19 cellular contexts compared by ENCODE assay signal in the genomic region with DNA sequence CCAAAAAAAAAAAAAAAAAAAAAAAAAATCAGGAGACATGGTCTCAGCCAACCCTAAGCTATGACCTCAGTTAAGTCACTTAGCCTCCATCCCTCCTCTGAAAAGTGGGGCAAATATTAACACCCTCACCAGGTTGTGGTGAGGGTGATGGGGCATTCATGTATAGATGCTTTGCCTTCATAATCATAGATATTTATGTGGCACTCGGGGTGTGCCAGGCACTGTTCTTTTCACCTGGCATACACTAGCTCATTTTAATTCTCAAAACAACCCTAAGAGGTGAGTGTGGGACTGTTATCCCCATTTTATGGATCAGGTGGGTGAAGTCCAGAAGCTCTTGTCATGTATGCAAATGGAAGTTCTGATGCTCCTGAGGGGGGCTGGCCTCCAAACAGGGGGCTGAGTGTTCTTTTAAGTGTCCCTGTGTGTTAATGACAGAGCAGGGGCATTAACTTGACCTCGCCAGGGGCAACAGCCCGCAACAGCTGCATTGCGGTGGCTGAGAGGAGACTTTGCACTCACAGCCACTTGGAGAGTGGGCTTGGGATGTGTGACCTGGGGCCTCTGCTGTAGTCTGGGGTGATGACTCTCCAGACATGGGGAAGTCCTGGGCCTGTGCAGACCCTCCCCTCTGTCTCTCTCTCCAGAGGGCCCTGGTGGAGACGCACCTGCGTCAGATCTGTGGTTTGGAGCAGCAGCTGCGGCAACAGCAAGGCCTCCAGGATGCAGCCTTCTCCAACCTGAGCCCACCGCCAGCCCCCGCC. TPM values are rescaled to one million over a fixed set of nuclear protein-coding genes. Genes with fewer than 3 reads are reported as not detected.
DNase-seq lines count a peak whose midpoint lies in the region; ATAC-seq, FAIRE-seq and TF ChIP-seq lines count a peak whose summit lies in the region.
"Had no signal": no experiment of that assay in that cellular context is flagged by ENCODE, and none has a peak within 500 bp of the region (broad histone marks: within the 10 kb centered on the region; RNA-seq: fewer than 3 reads in every experiment).

No MANE protein-coding gene starts in this region.

- no peaks in the 10 kb centered on the region for H3K27me3 Mint-ChIP-seq in IgD-negative memory B cell
- H3K27me3 Mint-ChIP-seq: stimulated activated naive B cell treated with anti-CD40 and anti-IgM and Interleukin-4, amounts not matched to agents 10 μg/mL and 1 μg/mL and 100 μg/mL, for 72 hours had no signal

- H3K14ac ChIP-seq in mesenchymal stem cell (ENCODE audit: low read length in 2 of 2) = no peak overlapping the region

- H3K4me3 Mint-ChIP-seq in IgD-negative memory B cell = peak overlapping the region in 1 of 4 donors; percentile 76
- H3K4me3 Mint-ChIP-seq: activated T-helper 1 cell treated with anti-CD3 and anti-CD28 coated beads, Interleukin-12 subunit alpha, Interleukin-12 subunit beta, Interleukin-2, Interleukin-4 antibody, amounts not matched to agents 30 ng/mL and 10 ng/mL and 1 ng/mL, durations not matched to agents 14 hours and 24 hours and 36 hours; stimulated activated naive B cell treated with anti-CD40 and anti-IgM and Interleukin-4, amounts not matched to agents 10 μg/mL and 1 μg/mL and 100 μg/mL, for 72 hours had no signal

- no peaks in the 10 kb centered on the region for H3K9me3 Mint-ChIP-seq in IgD-negative memory B cell
- H3K9me3 Mint-ChIP-seq: activated T-helper 1 cell treated with anti-CD3 and anti-CD28 coated beads, Interleukin-12 subunit alpha, Interleukin-12 subunit beta, Interleukin-2, Interleukin-4 antibody, amounts not matched to agents 30 ng/mL and 10 ng/mL and 1 ng/mL, durations not matched to agents 14 hours and 24 hours and 36 hours; CD8-positive, alpha-beta memory T cell; stimulated activated naive B cell treated with anti-CD40 and anti-IgM and Interleukin-4, amounts not matched to agents 10 μg/mL and 1 μg/mL and 100 μg/mL, for 72 hours had no signal

- CTCF ChIA-PET in HepG2 (lab: Yijun Ruan, JAX; ENCODE audit: low intra/inter-chr PET ratio, low total read pairs) = interaction anchor here (1.3 to 1.5 kb wide), 2 partner anchors 44 to 47 kb away, joined by 3 to 5 read pairs; no protein-coding TSS in a partner anchor

- H2AK5ac ChIP-seq in mesenchymal stem cell (ENCODE audit: low read length, severe bottlenecking) = no peak overlapping the region

- H2AFZ ChIP-seq in HepG2 (ENCODE audit: low read length) = no peak overlapping the region
- H2AFZ ChIP-seq in mesenchymal stem cell (ENCODE audit: low read depth, low read length) = no peak overlapping the region

- H3K36me3 Mint-ChIP-seq in IgD-negative memory B cell = no peaks in the 10 kb centered on the region
- H3K36me3 Mint-ChIP-seq: stimulated activated naive B cell treated with anti-CD40 and anti-IgM and Interleukin-4, amounts not matched to agents 10 μg/mL and 1 μg/mL and 100 μg/mL, for 72 hours had no signal

- ATAC-seq in HepG2 (no peak), right lobe of liver (no peak), GM21528 (IDR thresholded peaks at IDR 0.05; ENCODE audit: low FRiP score, unreplicated experiment) (no peak), omental fat pad (ENCODE audit: low FRiP score) (no peak)

- H3K79me1 ChIP-seq in mesenchymal stem cell (replicated peaks; ENCODE audit: low read length, poor library complexity, severe bottlenecking) = peaks cover 8% of the 10 kb centered on the region

- H3K9ac ChIP-seq in HepG2 (ENCODE audit: insufficient read depth, low read depth, low read length) (no peak overlapping the region), mesenchymal stem cell (ENCODE audit: low read length) (no peak overlapping the region)
- H3K9ac ChIP-seq: KMS-11 had no signal

- H4K20me1 ChIP-seq in HepG2 (ENCODE audit: insufficient read depth, low read length) = no peaks in the 10 kb centered on the region

- H3K79me2 ChIP-seq in HepG2 (ENCODE audit: insufficient read depth, low read length) = no peaks in the 10 kb centered on the region

- in situ Hi-C loops in HepG2 (cut with HindIII; ENCODE audit: extremely low pct_ligation_motif_present, low pct_unique_long_range_greater_than_20kb) = no loop called here

- intact Hi-C loops in HepG2 (cut with micrococcal nuclease; ENCODE audit: unreplicated experiment) = loop anchor here (2.0 kb wide), 1 partner anchor 45 kb away; no protein-coding TSS in a partner anchor
- intact Hi-C loops in right lobe of liver (cut with DNase I) = no loop called here
- intact Hi-C loops in breast epithelium (cut with DNase I; ENCODE audit: low total_unique reads) = no loop called here

- H3K4me1 ChIP-seq in HepG2 (ENCODE audit: insufficient read depth, low read length) = peaks cover 22% of the 10 kb centered on the region
- peaks cover 0 to 6% (median 0%) of the 10 kb centered on the region in 4 donors for H3K4me1 ChIP-seq in right lobe of liver
- H3K4me1 ChIP-seq in mesenchymal stem cell (ENCODE audit: control insufficient read depth, insufficient read depth, low read depth, low read length) = peaks cover 24% of the 10 kb centered on the region
- peaks cover 0 to 3% of the 10 kb centered on the region in 2 donors for H3K4me1 ChIP-seq in breast epithelium

- no peak overlapping the region for H2BK5ac ChIP-seq in mesenchymal stem cell (ENCODE audit: low read depth, low read length, poor library complexity, severe bottlenecking)

- H3K23ac ChIP-seq in mesenchymal stem cell (ENCODE audit: low read length in 2 of 2) = no peak overlapping the region

- H3K27ac Mint-ChIP-seq in IgD-negative memory B cell = peak overlapping the region in 2 of 3 donors; percentile 18 to 75
- H3K27ac Mint-ChIP-seq: activated T-helper 1 cell treated with anti-CD3 and anti-CD28 coated beads, Interleukin-12 subunit alpha, Interleukin-12 subunit beta, Interleukin-2, Interleukin-4 antibody, amounts not matched to agents 30 ng/mL and 10 ng/mL and 1 ng/mL, durations not matched to agents 14 hours and 24 hours and 36 hours; progenitor cell of endocrine pancreas; stimulated activated naive B cell treated with anti-CD40 and anti-IgM and Interleukin-4, amounts not matched to agents 10 μg/mL and 1 μg/mL and 100 μg/mL, for 72 hours had no signal

- TF ChIP-seq RAD21 in HepG2 (CRISPR knock-in tag; IDR thresholded peaks at IDR 0.05) = no peak

- H2BK12ac ChIP-seq in mesenchymal stem cell (ENCODE audit: low read length in 2 of 2) = no peak overlapping the region

- H2BK120ac ChIP-seq in mesenchymal stem cell (ENCODE audit: low read depth, low read length) = no peak overlapping the region

- WGBS in HepG2 (ENCODE audit: low lambda C conversion rate) = 55% methylated on average over 8 of the region's 9 CpGs
- 33% methylated on average over 4 of the region's 9 CpGs for WGBS in right lobe of liver (ENCODE audit: insufficient coverage, low coverage, low lambda C conversion rate, missing lambda C conversion rate)
- 66% methylated on average over 6 of the region's 9 CpGs for WGBS in mesenchymal stem cell

- no peak overlapping the region for H2BK15ac ChIP-seq in mesenchymal stem cell (ENCODE audit: low read depth, poor library complexity, severe bottlenecking)

- H3K18ac ChIP-seq in mesenchymal stem cell (ENCODE audit: low read depth in 1 of 2, low read length in 2 of 2) = no peak overlapping the region

- H3K4me2 ChIP-seq in HepG2 (ENCODE audit: low read depth, low read length) = no peak overlapping the region
- no peak overlapping the region for H3K4me2 ChIP-seq in mesenchymal stem cell (ENCODE audit: low read length, poor library complexity, severe bottlenecking)
- H3K4me2 ChIP-seq: KMS-11 had no signal

- no peak overlapping the region for H3K4ac ChIP-seq in mesenchymal stem cell (ENCODE audit: low read depth in 1 of 2, low read length in 2 of 2)

- DNase-seq in HepG2 (ENCODE audit: low spot score) (no peak), right lobe of liver (no peak), mesenchymal stem cell (no peak), omental fat pad (ENCODE audit: low spot score) (no peak), breast epithelium (ENCODE audit: low spot score in 2 of 2) (no peak)
- DNase-seq: GF-D8; NCI-H2171; NCI-H524 treated with DMSO at 0.1 percent for 48 hours; stimulated activated naive B cell treated with anti-CD40 and anti-IgM and Interleukin-4, amounts not matched to agents 10 μg/mL and 1 μg/mL and 100 μg/mL, for 72 hours had no signal

- no peak for TF ChIP-seq POLR2A in HepG2 (IDR thresholded peaks at IDR 0.05; ENCODE audit: insufficient read depth in 1 of 2, low read depth in 2 of 2, low read length in 2 of 2)
- TF ChIP-seq POLR2A in right lobe of liver (IDR thresholded peaks at IDR 0.05) = no peak
- no peak for TF ChIP-seq POLR2A in breast epithelium (IDR thresholded peaks at IDR 0.05)

- H3K9me3 ChIP-seq in HepG2 (ENCODE audit: low read length) (no peaks in the 10 kb centered on the region), right lobe of liver (no peaks in the 10 kb centered on the region), mesenchymal stem cell (ENCODE audit: control insufficient read depth, low read length) (no peaks in the 10 kb centered on the region), breast epithelium (no peaks in the 10 kb centered on the region)
- H3K9me3 ChIP-seq: vagina had no signal

- H3K27ac ChIP-seq in HepG2 (ENCODE audit: extremely low read length, insufficient read depth, low read length) (no peak overlapping the region), right lobe of liver (no peak overlapping the region), mesenchymal stem cell (ENCODE audit: low read length, poor library complexity, severe bottlenecking) (no peak overlapping the region), breast epithelium (no peak overlapping the region)
- H3K27ac ChIP-seq: dorsolateral prefrontal cortex, KMS-11, vagina had no signal

- TF ChIP-seq CTCF in HepG2 (CRISPR knock-in tag; IDR thresholded peaks at IDR 0.05) = no peak
- no peak for TF ChIP-seq CTCF in right lobe of liver (IDR thresholded peaks at IDR 0.05)
- no peak for TF ChIP-seq CTCF in omental fat pad (IDR thresholded peaks at IDR 0.05)
- TF ChIP-seq CTCF in breast epithelium (IDR thresholded peaks at IDR 0.05) = no peak

- peaks cover 0 to 1% of the 10 kb centered on the region in 2 experiments; a peak in 1 of 5 replicates for H3K36me3 ChIP-seq in HepG2 (replicated peaks in 1 of 2; ENCODE audit: control insufficient read depth in 1 of 2, insufficient read depth in 2 of 2, low read length in 2 of 2)
- H3K36me3 ChIP-seq in right lobe of liver = no peaks in the 10 kb centered on the region
- H3K36me3 ChIP-seq in mesenchymal stem cell (ENCODE audit: control insufficient read depth in 1 of 2, insufficient read depth in 2 of 2, low read depth in 1 of 2, low read length in 2 of 2) = peaks cover 52 to 63% of the 10 kb centered on the region in 2 experiments
- H3K36me3 ChIP-seq in breast epithelium = no peaks in the 10 kb centered on the region

- no peak for FAIRE-seq in HepG2 (lab: Jason Lieb, UNC)

- H3K27me3 ChIP-seq in HepG2 (ENCODE audit: control insufficient read depth in 1 of 2, insufficient read depth in 2 of 2, low read length in 2 of 2) = no peaks in the 10 kb centered on the region
- no peaks in the 10 kb centered on the region for H3K27me3 ChIP-seq in right lobe of liver
- no peaks in the 10 kb centered on the region for H3K27me3 ChIP-seq in mesenchymal stem cell (ENCODE audit: control insufficient read depth in 1 of 2, insufficient read depth in 1 of 2, low read length in 2 of 2)
- no peaks in the 10 kb centered on the region for H3K27me3 ChIP-seq in breast epithelium
- H3K27me3 ChIP-seq: dorsolateral prefrontal cortex, vagina had no signal

- H4K8ac ChIP-seq in mesenchymal stem cell (ENCODE audit: low read length) = no peak overlapping the region

- TF ChIP-seq EP300 in HepG2 (IDR thresholded peaks at IDR 0.05; ENCODE audit: low read depth in 2 of 2, low read length in 2 of 2) = no peak
- no peak for TF ChIP-seq EP300 in HepG2 (CRISPR knock-in tag; IDR thresholded peaks at IDR 0.05; ENCODE audit: borderline replicate concordance)

- H3K4me1 Mint-ChIP-seq in IgD-negative memory B cell = peaks cover 6 to 23% (median 22%) of the 10 kb centered on the region in 3 donors

- peak overlapping the region; percentile 21 for H4K91ac ChIP-seq in mesenchymal stem cell (ENCODE audit: low read length)

- H3K4me3 ChIP-seq in HepG2 (replicated peaks in 1 of 3; ENCODE audit: insufficient read depth in 1 of 3, low read depth in 2 of 3, low read length in 3 of 3) (no peak overlapping the region), right lobe of liver (no peak overlapping the region), mesenchymal stem cell (ENCODE audit: insufficient read depth in 1 of 2, low read depth in 1 of 2, low read length in 2 of 2) (no peak overlapping the region), breast epithelium (no peak overlapping the region)
- H3K4me3 ChIP-seq: dorsolateral prefrontal cortex, vagina had no signal

- no TSS peak for BruUV-seq in HepG2 (replicated peaks; lab: Mats Ljungman, UMichigan)

- POLR2A ChIA-PET in HepG2 (lab: Yijun Ruan, JAX) = no interaction called here

RNA-seq across cellular contexts. Expression of gene TBKBP1, which starts 4.2 kb away (rescaled TPM):
- 2.6 and 3.0 TPM in 2 replicates for total RNA-seq in HepG2 (2016; rRNA removed; fragmentation: Illumina TruSeq; extraction: Trizol)
- total RNA-seq in HepG2 (2016; cell fraction: cytosol; rRNA removed; fragmentation: Illumina TruSeq; extraction: Trizol; ENCODE audit: low read depth) = 0.88 and 1.4 TPM in 2 replicates
- 2.8 and 3.8 TPM in 2 replicates for total RNA-seq in HepG2 (2016; cell fraction: insoluble cytoplasmic fraction; rRNA removed; fragmentation: Illumina TruSeq; extraction: Trizol)
- 2.5 and 2.9 TPM in 2 replicates for total RNA-seq in HepG2 (2016; cell fraction: membrane; rRNA removed; fragmentation: Illumina TruSeq; extraction: Trizol)
- 2.6 and 4.3 TPM in 2 replicates for total RNA-seq in HepG2 (2016; cell fraction: nucleus; rRNA removed; fragmentation: Illumina TruSeq; extraction: Trizol)
- polyA plus RNA-seq in HepG2 (2011; rRNA removed) = 7.0 and 10.9 TPM in 2 replicates
- polyA plus RNA-seq in HepG2 (2011; cell fraction: cytosol; rRNA removed) = 4.9 and 5.8 TPM in 2 replicates
- 50.3 and 56.8 TPM in 2 replicates for polyA plus RNA-seq in HepG2 (2011; cell fraction: nucleus; rRNA removed)
- polyA plus RNA-seq in HepG2 (2012) = 11.8 and 15.7 TPM in 2 replicates
- 0.86 and 1.4 TPM in 2 replicates for polyA plus RNA-seq in HepG2 (2016; cell fraction: cytosol; fragmentation: Illumina TruSeq; extraction: Trizol; ENCODE audit: low read depth)
- polyA plus RNA-seq in HepG2 (2016; cell fraction: insoluble cytoplasmic fraction; fragmentation: Illumina TruSeq; extraction: Trizol; ENCODE audit: low read depth) = 2.8 and 3.9 TPM in 2 replicates
- polyA plus RNA-seq in HepG2 (2016; cell fraction: membrane; fragmentation: Illumina TruSeq; extraction: Trizol; ENCODE audit: low read depth) = 1.6 and 2.8 TPM in 2 replicates
- 17.9 and 18.3 TPM in 2 replicates for polyA plus RNA-seq in HepG2 (2016; cell fraction: nucleus; fragmentation: Illumina TruSeq; extraction: Trizol; ENCODE audit: insufficient read depth, low read depth)
- polyA minus RNA-seq in HepG2 (2011; rRNA and poly(A)+ RNA removed; ENCODE audit: low replicate concordance) = 0.16 and 7.4 TPM in 2 replicates
- 1.8 and 5.3 TPM in 2 replicates for polyA minus RNA-seq in HepG2 (2011; cell fraction: cytosol; rRNA and poly(A)+ RNA removed)
- 4.2 and 6.6 TPM in 2 replicates for polyA minus RNA-seq in HepG2 (2011; cell fraction: nucleus; rRNA and poly(A)+ RNA removed)
- total RNA-seq in right lobe of liver = 1 to 10 TPM; 1.2 to 3.2 (median 2.2) TPM
- 0.24 TPM for polyA plus RNA-seq in IgD-negative memory B cell
- polyA plus RNA-seq in mesenchymal stem cell (2013, experiment 1 of 2) = 11.9 TPM
- 11.7 TPM for polyA plus RNA-seq in mesenchymal stem cell (2013, experiment 2 of 2)
- total RNA-seq in omental fat pad = 10 to 100 TPM in 3 of 4 donors, 1 to 10 TPM in 1; 4.0 to 15.6 (median 10.5) TPM
- total RNA-seq in breast epithelium = 10 to 100 TPM in 1 of 3 donors, 1 to 10 TPM in 2; 4.5 to 11.5 (median 8.3) TPM

RNA-seq across cellular contexts. Expression of gene TBX21, which starts 34.9 kb away (rescaled TPM):
- total RNA-seq in HepG2 (2016; rRNA removed; fragmentation: Illumina TruSeq; extraction: Trizol) (not detected in 2 replicates), right lobe of liver (under 1 TPM in 5 of 6 experiments, not detected in 1; 0.19 to 0.56 (median 0.24) TPM), omental fat pad (1 to 10 TPM in 3 of 4 donors, under 1 TPM in 1; 0.46 to 4.6 (median 2.0) TPM), breast epithelium (1 to 10 TPM in 2 of 3 donors, under 1 TPM in 1; 0.33 to 1.8 (median 1.0) TPM)
- total RNA-seq in HepG2 (2016; cell fraction: cytosol; rRNA removed; fragmentation: Illumina TruSeq; extraction: Trizol; ENCODE audit: low read depth) = not detected in 2 replicates
- total RNA-seq in HepG2 (2016; cell fraction: insoluble cytoplasmic fraction; rRNA removed; fragmentation: Illumina TruSeq; extraction: Trizol) = not detected in 2 replicates
- total RNA-seq in HepG2 (2016; cell fraction: membrane; rRNA removed; fragmentation: Illumina TruSeq; extraction: Trizol) = not detected in 2 replicates
- total RNA-seq in HepG2 (2016; cell fraction: nucleus; rRNA removed; fragmentation: Illumina TruSeq; extraction: Trizol) = not detected in 2 replicates
- polyA plus RNA-seq in HepG2 (2011; rRNA removed) (not detected in 2 replicates), IgD-negative memory B cell (10.0 TPM)
- not detected in 2 replicates for polyA plus RNA-seq in HepG2 (2011; cell fraction: cytosol; rRNA removed)
- 0.08 TPM in 1 of 2 replicates, not detected in the other for polyA plus RNA-seq in HepG2 (2011; cell fraction: nucleus; rRNA removed)
- polyA plus RNA-seq in HepG2 (2012) = not detected in 2 replicates
- polyA plus RNA-seq in HepG2 (2016; cell fraction: cytosol; fragmentation: Illumina TruSeq; extraction: Trizol; ENCODE audit: low read depth) = not detected in 2 replicates
- not detected in 2 replicates for polyA plus RNA-seq in HepG2 (2016; cell fraction: insoluble cytoplasmic fraction; fragmentation: Illumina TruSeq; extraction: Trizol; ENCODE audit: low read depth)
- not detected in 2 replicates for polyA plus RNA-seq in HepG2 (2016; cell fraction: membrane; fragmentation: Illumina TruSeq; extraction: Trizol; ENCODE audit: low read depth)
- not detected in 2 replicates for polyA plus RNA-seq in HepG2 (2016; cell fraction: nucleus; fragmentation: Illumina TruSeq; extraction: Trizol; ENCODE audit: insufficient read depth, low read depth)
- not detected in 2 replicates for polyA minus RNA-seq in HepG2 (2011; rRNA and poly(A)+ RNA removed; ENCODE audit: low replicate concordance)
- not detected in 2 replicates for polyA minus RNA-seq in HepG2 (2011; cell fraction: cytosol; rRNA and poly(A)+ RNA removed)
- not detected in 2 replicates for polyA minus RNA-seq in HepG2 (2011; cell fraction: nucleus; rRNA and poly(A)+ RNA removed)
- polyA plus RNA-seq in mesenchymal stem cell (2013, experiment 1 of 2) = not detected
- not detected for polyA plus RNA-seq in mesenchymal stem cell (2013, experiment 2 of 2)
- total RNA-seq: progenitor cell of endocrine pancreas, skeletal muscle tissue had no signal
- polyA plus RNA-seq: neural cell had no signal

RNA-seq across cellular contexts. Expression of gene KPNB1, which starts 48.4 kb away (rescaled TPM):
- total RNA-seq in HepG2 (2016; rRNA removed; fragmentation: Illumina TruSeq; extraction: Trizol) = 424 and 443 TPM in 2 replicates
- 39.2 and 44.6 TPM in 2 replicates for total RNA-seq in HepG2 (2016; cell fraction: cytosol; rRNA removed; fragmentation: Illumina TruSeq; extraction: Trizol; ENCODE audit: low read depth)
- 408 and 433 TPM in 2 replicates for total RNA-seq in HepG2 (2016; cell fraction: insoluble cytoplasmic fraction; rRNA removed; fragmentation: Illumina TruSeq; extraction: Trizol)
- 113 and 126 TPM in 2 replicates for total RNA-seq in HepG2 (2016; cell fraction: membrane; rRNA removed; fragmentation: Illumina TruSeq; extraction: Trizol)
- total RNA-seq in HepG2 (2016; cell fraction: nucleus; rRNA removed; fragmentation: Illumina TruSeq; extraction: Trizol) = 217 and 252 TPM in 2 replicates
- 164 and 169 TPM in 2 replicates for polyA plus RNA-seq in HepG2 (2011; rRNA removed)
- 81.9 and 93.5 TPM in 2 replicates for polyA plus RNA-seq in HepG2 (2011; cell fraction: cytosol; rRNA removed)
- 158 and 166 TPM in 2 replicates for polyA plus RNA-seq in HepG2 (2011; cell fraction: nucleus; rRNA removed)
- 249 and 287 TPM in 2 replicates for polyA plus RNA-seq in HepG2 (2012)
- 7.4 and 10.3 TPM in 2 replicates for polyA plus RNA-seq in HepG2 (2016; cell fraction: cytosol; fragmentation: Illumina TruSeq; extraction: Trizol; ENCODE audit: low read depth)
- polyA plus RNA-seq in HepG2 (2016; cell fraction: insoluble cytoplasmic fraction; fragmentation: Illumina TruSeq; extraction: Trizol; ENCODE audit: low read depth) = 390 TPM in 2 replicates
- 36.4 and 43.8 TPM in 2 replicates for polyA plus RNA-seq in HepG2 (2016; cell fraction: membrane; fragmentation: Illumina TruSeq; extraction: Trizol; ENCODE audit: low read depth)
- 416 and 457 TPM in 2 replicates for polyA plus RNA-seq in HepG2 (2016; cell fraction: nucleus; fragmentation: Illumina TruSeq; extraction: Trizol; ENCODE audit: insufficient read depth, low read depth)
- polyA minus RNA-seq in HepG2 (2011; rRNA and poly(A)+ RNA removed; ENCODE audit: low replicate concordance) = 266 and 436 TPM in 2 replicates
- polyA minus RNA-seq in HepG2 (2011; cell fraction: cytosol; rRNA and poly(A)+ RNA removed) = 150 and 163 TPM in 2 replicates
- 84.6 and 120 TPM in 2 replicates for polyA minus RNA-seq in HepG2 (2011; cell fraction: nucleus; rRNA and poly(A)+ RNA removed)
- total RNA-seq in right lobe of liver = 100 to 1,000 TPM in 2 of 6 experiments, 10 to 100 TPM in 4; 80.8 to 104 (median 94.5) TPM
- polyA plus RNA-seq in IgD-negative memory B cell = 28.4 TPM
- polyA plus RNA-seq in mesenchymal stem cell (2013, experiment 1 of 2) = 228 TPM
- 191 TPM for polyA plus RNA-seq in mesenchymal stem cell (2013, experiment 2 of 2)
- total RNA-seq in omental fat pad = 100 to 1,000 TPM; 193 to 335 (median 207) TPM
- 100 to 1,000 TPM; 148 to 238 (median 189) TPM for total RNA-seq in breast epithelium
